ENCODE assay signal across 10 cellular contexts in genomic region chr3:71031914-71032521, GRCh38.
A peak's percentile ranks its signal among the peaks of the same experiment; 100 is the strongest.
DNase-seq lines count a peak whose midpoint lies in the region; ATAC-seq, FAIRE-seq and TF ChIP-seq lines count a peak whose summit lies in the region.
"Had no signal": no experiment of that assay in that cellular context is flagged by ENCODE, and none has a peak within 500 bp of the region (broad histone marks: within the 10 kb centered on the region; RNA-seq: fewer than 3 reads in every experiment).

No MANE protein-coding gene starts in this region.

- H3F3A ChIP-seq in SU-DHL-6 (ENCODE audit: insufficient read depth): no peaks in the 10 kb centered on the region

- TF ChIP-seq EP300 in upper lobe of left lung (IDR thresholded peaks at IDR 0.05): no peak

- no peaks in the 10 kb centered on the region for H3K9me3 ChIP-seq in SU-DHL-6 (ENCODE audit: insufficient read depth, low read length)
- no peaks in the 10 kb centered on the region for H3K9me3 ChIP-seq in upper lobe of left lung
- H3K9me3 ChIP-seq: BE2C had no signal

- no peaks in the 10 kb centered on the region for H3K27me3 Mint-ChIP-seq in activated naive CD4-positive, alpha-beta T cell treated with anti-CD3 and anti-CD28 coated beads, Interleukin-2, amount 50 U/mL, for 24 hours

- H3K36me3 ChIP-seq in SU-DHL-6 (ENCODE audit: low read length) (no peaks in the 10 kb centered on the region), upper lobe of left lung (peaks cover 0 to 34% (median 8%) of the 10 kb centered on the region in 4 donors)
- H3K36me3 ChIP-seq: BE2C had no signal

- H3K27ac ChIP-seq in SU-DHL-6 (ENCODE audit: low read depth, low read length) (no peak overlapping the region), upper lobe of left lung (peak overlapping the region; percentile 17 to 65 (median 41))

- H3K27me3 ChIP-seq in SU-DHL-6 (ENCODE audit: low read length) (no peaks in the 10 kb centered on the region), upper lobe of left lung (no peaks in the 10 kb centered on the region)
- H3K27me3 ChIP-seq: BE2C had no signal

- no peak for TF ChIP-seq POLR2A in upper lobe of left lung (IDR thresholded peaks at IDR 0.05)
- no peak for TF ChIP-seq POLR2A in H54 (IDR thresholded peaks at IDR 0.05; ENCODE audit: low read depth, low read length)

- H4K20me1 ChIP-seq in SU-DHL-6 (ENCODE audit: low read depth, low read length): no peaks in the 10 kb centered on the region

- TF ChIP-seq CTCF in SU-DHL-6 (IDR thresholded peaks at IDR 0.05; ENCODE audit: insufficient read depth, low read length, poor library complexity, severe bottlenecking): no peak
- TF ChIP-seq CTCF in upper lobe of left lung (IDR thresholded peaks at IDR 0.05): no peak

- peaks cover 96% of the 10 kb centered on the region for H3K4me1 Mint-ChIP-seq in activated naive CD4-positive, alpha-beta T cell treated with anti-CD3 and anti-CD28 coated beads, Interleukin-2, amount 50 U/mL, for 24 hours

- FAIRE-seq in H54 (lab: Jason Lieb, UNC): no peak

- H3K9me3 Mint-ChIP-seq in activated naive CD4-positive, alpha-beta T cell treated with anti-CD3 and anti-CD28 coated beads, Interleukin-2, amount 50 U/mL, for 24 hours: no peaks in the 10 kb centered on the region

- ATAC-seq in upper lobe of left lung (ENCODE audit: low FRiP score in 2 of 2) (no peak), HG02588 (IDR thresholded peaks at IDR 0.05; ENCODE audit: unreplicated experiment) (no peak)

- H3K9ac ChIP-seq in SU-DHL-6 (ENCODE audit: low read length): no peak overlapping the region

- 65 to 69% methylated on average over 13 of the region's 13 CpGs for WGBS in upper lobe of left lung, 2 donors

- no peaks in the 10 kb centered on the region for H3K9me2 ChIP-seq in SU-DHL-6 (replicated peaks; ENCODE audit: insufficient read depth, low read length)

- H3K36me3 Mint-ChIP-seq in activated naive CD4-positive, alpha-beta T cell treated with anti-CD3 and anti-CD28 coated beads, Interleukin-2, amount 50 U/mL, for 24 hours: peaks cover 41% of the 10 kb centered on the region

- H3K4me1 ChIP-seq in upper lobe of left lung: peaks cover 25 to 51% (median 27%) of the 10 kb centered on the region in 4 donors
- H3K4me1 ChIP-seq: BE2C had no signal

- peak overlapping the region; percentile 12 for H3K4me2 ChIP-seq in SU-DHL-6 (ENCODE audit: low read depth, low read length, poor library complexity, severe bottlenecking)

- peak overlapping the region; percentile 45 for H3K4me3 Mint-ChIP-seq in activated naive CD4-positive, alpha-beta T cell treated with anti-CD3 and anti-CD28 coated beads, Interleukin-2, amount 50 U/mL, for 24 hours

- peak overlapping the region; percentile 94 for H3K27ac Mint-ChIP-seq in activated naive CD4-positive, alpha-beta T cell treated with anti-CD3 and anti-CD28 coated beads, Interleukin-2, amount 50 U/mL, for 24 hours

- H2AFZ ChIP-seq in SU-DHL-6 (ENCODE audit: low read depth, low read length, severe bottlenecking): no peak overlapping the region

- no peak for DNase-seq in activated naive CD4-positive, alpha-beta T cell treated with Interleukin-2 at 50 U/mL for 16 hours
- peak; percentile 35 for DNase-seq in kidney tubule cell (ENCODE audit: low spot score)
- DNase-seq in upper lobe of left lung: peak in 1 of 2 donors; percentile 65
- no peak for DNase-seq in RKO (ENCODE audit: low spot score)
- no peak for DNase-seq in H54 (ENCODE audit: insufficient read length, low spot score)
- DNase-seq: BE2C, NCI-H1105 treated with DMSO at 0.1 percent for 48 hours had no signal

- H3K79me2 ChIP-seq in SU-DHL-6 (ENCODE audit: insufficient read depth, low read length): no peaks in the 10 kb centered on the region

- no peak overlapping the region for H3K4me3 ChIP-seq in SU-DHL-6 (ENCODE audit: insufficient read depth, low read length, poor library complexity, severe bottlenecking)
- H3K4me3 ChIP-seq in upper lobe of left lung: no peak overlapping the region
